In the genomic region with DNA sequence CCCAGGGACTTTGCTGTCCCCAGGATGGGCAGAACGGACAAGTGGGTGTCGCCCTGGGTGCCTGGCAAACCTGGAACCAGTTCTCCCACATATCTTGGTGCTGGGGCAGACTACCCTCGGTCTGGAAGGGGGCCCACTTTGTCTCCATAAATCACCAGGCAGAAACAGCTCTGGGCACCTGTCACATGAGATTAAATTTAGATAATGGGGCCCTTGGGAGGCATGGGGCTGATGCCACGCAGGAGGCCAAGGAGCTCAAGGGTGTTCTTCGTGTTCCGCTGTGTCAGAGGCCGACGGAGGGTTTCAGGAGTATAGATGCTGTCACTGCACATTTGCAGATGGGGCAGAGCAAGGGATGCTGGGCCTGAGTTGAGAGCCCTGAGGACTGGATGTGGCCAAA, we compare ENCODE assay signal across 14 cellular contexts.
"Had no signal": no experiment of that assay in that cellular context is flagged by ENCODE, and none has a peak within 500 bp of the region (broad histone marks: within the 10 kb centered on the region; RNA-seq: fewer than 3 reads in every experiment).

No MANE protein-coding gene starts in this region.

- H3K4me1 ChIP-seq: colonic mucosa, foreskin keratinocyte, lower lobe of right lung, right atrium auricular region, upper lobe of left lung had no signal

- DNase-seq: activated CD4-positive, alpha-beta memory T cell treated with anti-CD3 and anti-CD28 coated beads, Interleukin-2, amount 10 ng/mL, durations not matched to agents 7 days and 5 days; activated CD4-positive, alpha-beta T cell treated with anti-CD3 and anti-CD28 coated beads for 36 hours; activated CD8-positive, alpha-beta memory T cell treated with anti-CD3 and anti-CD28 coated beads, Interleukin-2, amount 50 U/mL, for 4 hours; colonic mucosa; foreskin keratinocyte; immature natural killer cell; lower lobe of right lung; midbrain; naive B cell; upper lobe of left lung had no signal

- H3K4me3 ChIP-seq: cardiac muscle cell, colonic mucosa, lower lobe of right lung, right atrium auricular region, smooth muscle cell, upper lobe of left lung had no signal

- H3K4me1 Mint-ChIP-seq: immature natural killer cell had no signal

- H3K27ac ChIP-seq: cardiac muscle cell, colonic mucosa, foreskin keratinocyte, lower lobe of right lung, right atrium auricular region, upper lobe of left lung had no signal

- ATAC-seq: foreskin keratinocyte, lower lobe of right lung had no signal

- H3K36me3 ChIP-seq: cardiac muscle cell, colonic mucosa, lower lobe of right lung, right atrium auricular region, upper lobe of left lung had no signal

- H3K27me3 ChIP-seq: cardiac muscle cell, colonic mucosa, foreskin keratinocyte, right atrium auricular region, upper lobe of left lung had no signal

- H3K9me3 ChIP-seq: colonic mucosa had no signal

- H3K27ac Mint-ChIP-seq: activated CD4-positive, alpha-beta memory T cell treated with anti-CD3 and anti-CD28 coated beads, Interleukin-2, amount 10 ng/mL, durations not matched to agents 7 days and 5 days; activated CD4-positive, alpha-beta T cell treated with anti-CD3 and anti-CD28 coated beads for 36 hours; immature natural killer cell; naive B cell; T-helper 2 cell treated with Interferon-gamma antibody and Interleukin-4, amounts not matched to agents 5 μg/mL and 100 μg/mL, for 36 hours had no signal

- H3K4me3 Mint-ChIP-seq: activated CD4-positive, alpha-beta memory T cell treated with anti-CD3 and anti-CD28 coated beads, Interleukin-2, amount 10 ng/mL, durations not matched to agents 7 days and 5 days; activated CD4-positive, alpha-beta T cell treated with anti-CD3 and anti-CD28 coated beads for 36 hours; immature natural killer cell; naive B cell; T-helper 2 cell treated with Interferon-gamma antibody and Interleukin-4, amounts not matched to agents 5 μg/mL and 100 μg/mL, for 36 hours had no signal
